In genomic region chr15:31325976-31326728, GRCh38 we compare ENCODE assay signal across 1 cellular context.
TF ChIP-seq lines count a peak whose summit lies in the region.

No MANE protein-coding gene starts in this region.

TF ChIP-seq in K562, 482 proteins besides CTCF, POLR2A, EP300 and RAD21 (continued from another document and continues in another):
- no peak for TF ChIP-seq ZNF23 (CRISPR knock-in tag; IDR thresholded peaks at IDR 0.05)
- peak in 2 of 3 experiments; percentile 83 to 96; a peak in 4 of 6 replicates for TF ChIP-seq ZBTB11 (CRISPR knock-in tag; IDR thresholded peaks at IDR 0.05)
- 0 out of 2 replicates have a peak, but pooled peaks have one; percentile 7 for TF ChIP-seq THAP12 (CRISPR knock-in tag; IDR thresholded peaks at IDR 0.05)
- TF ChIP-seq ZNF518B (CRISPR knock-in tag; IDR thresholded peaks at IDR 0.05), result no peak
- TF ChIP-seq FOS (IDR thresholded peaks at IDR 0.05; ENCODE audit: extremely low read depth, insufficient read length), result peak; percentile 48
- no peak for TF ChIP-seq IRF9 (tag; IDR thresholded peaks at IDR 0.05)
- no peak for TF ChIP-seq NELFE (IDR thresholded peaks at IDR 0.05; ENCODE audit: insufficient read depth, insufficient read length)
- TF ChIP-seq SMC3 (conservative IDR thresholded peaks at IDR 0.05; ENCODE audit: insufficient read depth, low read depth, low read length), result no peak
- peak; percentile 68; the same call in 1 of the 2 replicates for TF ChIP-seq SMAD4 (CRISPR knock-in tag; conservative IDR thresholded peaks at IDR 0.05)
- TF ChIP-seq ZBTB9 (CRISPR knock-in tag; IDR thresholded peaks at IDR 0.05), result no peak
- TF ChIP-seq GATAD2B (IDR thresholded peaks at IDR 0.05; ENCODE audit: borderline replicate concordance), result peak; percentile 50; the same call in 1 of the 2 replicates
- TF ChIP-seq JUND (IDR thresholded peaks at IDR 0.05; ENCODE audit: borderline replicate concordance, low read depth, low read length), result 0 out of 2 replicates have a peak, but pooled peaks have one; percentile 41
- no peak for TF ChIP-seq JUND (tag; IDR thresholded peaks at IDR 0.05; ENCODE audit: borderline replicate concordance, low read depth, low read length)
- TF ChIP-seq NFE2 (IDR thresholded peaks at IDR 0.05; ENCODE audit: low read depth), result 0 out of 2 replicates have a peak, but pooled peaks have one; percentile 5
- TF ChIP-seq USF2 (CRISPR knock-in tag; IDR thresholded peaks at IDR 0.05), result no peak
- peak; percentile 15; the same call in 1 of the 2 replicates for TF ChIP-seq ZFX (CRISPR knock-in tag; IDR thresholded peaks at IDR 0.05)
- peak; percentile 60 for TF ChIP-seq GABPB1 (CRISPR knock-in tag; IDR thresholded peaks at IDR 0.05)
- no peak for TF ChIP-seq ZNF316 (IDR thresholded peaks at IDR 0.05)
- TF ChIP-seq TRIM25 (IDR thresholded peaks at IDR 0.05; ENCODE audit: borderline replicate concordance), result no peak
- TF ChIP-seq PHF8 (IDR thresholded peaks at IDR 0.05; ENCODE audit: borderline replicate concordance, low read length), result peak; percentile 58; the same call in 1 of the 2 replicates
- TF ChIP-seq EP400 (IDR thresholded peaks at IDR 0.05), result peak; percentile 25; the same call in 1 of the 2 replicates
- TF ChIP-seq ZNF3 (CRISPR knock-in tag; IDR thresholded peaks at IDR 0.05), result no peak
- no peak for TF ChIP-seq SMARCB1 (IDR thresholded peaks at IDR 0.05; ENCODE audit: insufficient read length, low read depth)
- TF ChIP-seq YY1 (IDR thresholded peaks at IDR 0.05; ENCODE audit: borderline replicate concordance in 1 of 3, control insufficient read depth in 1 of 3, extremely low read depth in 1 of 3, insufficient read depth in 3 of 3, insufficient read length in 1 of 3, insufficient replicate concordance in 2 of 3, low read depth in 1 of 3, low read length in 2 of 3), result peak in 2 of 3 experiments; percentile 75 to 80
- peak; percentile 23 for TF ChIP-seq KDM5B (IDR thresholded peaks at IDR 0.05; ENCODE audit: insufficient replicate concordance, low read depth, low read length)
- no peak for TF ChIP-seq ILK (tag; IDR thresholded peaks at IDR 0.05; ENCODE audit: borderline replicate concordance, low read depth)
- TF ChIP-seq ZZZ3 (IDR thresholded peaks at IDR 0.05), result no peak
- peak; percentile 34 for TF ChIP-seq SP2 (IDR thresholded peaks at IDR 0.05; ENCODE audit: extremely low read depth, low read depth, low read length, poor library complexity, severe bottlenecking)
- no peak for TF ChIP-seq CBFA2T2 (conservative IDR thresholded peaks at IDR 0.05)
- TF ChIP-seq HNRNPL (IDR thresholded peaks at IDR 0.05; ENCODE audit: low read depth, low read length), result 0 out of 2 replicates have a peak, but pooled peaks have one; percentile 44
- no peak for TF ChIP-seq U2AF1 (optimal IDR thresholded peaks at IDR 0.05; ENCODE audit: low read depth, low read length)
- TF ChIP-seq ZBTB17 (CRISPR knock-in tag; IDR thresholded peaks at IDR 0.05), result 0 out of 2 replicates have a peak, but pooled peaks have one; percentile 45
- peak; percentile 90 for TF ChIP-seq CREM (IDR thresholded peaks at IDR 0.05; ENCODE audit: low read depth)
- peak; percentile 97 for TF ChIP-seq GMEB1 (CRISPR knock-in tag; IDR thresholded peaks at IDR 0.05)
- TF ChIP-seq CXXC5 (CRISPR knock-in tag; IDR thresholded peaks at IDR 0.05), result peak; percentile 94
- TF ChIP-seq ATF3 (IDR thresholded peaks at IDR 0.05), result no peak
- TF ChIP-seq ATF3 (CRISPR knock-in tag; conservative IDR thresholded peaks at IDR 0.05), result no peak
- peak; percentile 63 for TF ChIP-seq RB1 (IDR thresholded peaks at IDR 0.05; ENCODE audit: low read depth)
- peak; percentile 74 for TF ChIP-seq CREB1 (IDR thresholded peaks at IDR 0.05)
- peak; percentile 83 for TF ChIP-seq CREB1 (CRISPR knock-in tag; IDR thresholded peaks at IDR 0.05)
- 0 out of 4 replicates have a peak, but pooled peaks of 1 of the 2 experiments have one; percentile 15 for TF ChIP-seq TRIM24 (IDR thresholded peaks at IDR 0.05)
- TF ChIP-seq GABPA (tag; conservative IDR thresholded peaks at IDR 0.05; ENCODE audit: low read depth), result peak; percentile 74
- no peak for TF ChIP-seq FOXM1 (IDR thresholded peaks at IDR 0.05; ENCODE audit: low read depth)
- TF ChIP-seq FOXM1 (CRISPR knock-in tag; IDR thresholded peaks at IDR 0.05; ENCODE audit: low read depth), result peak; percentile 27; the same call in 1 of the 2 replicates
- peak; percentile 40; the same call in 1 of the 2 replicates for TF ChIP-seq HCFC1 (IDR thresholded peaks at IDR 0.05; ENCODE audit: low read depth, low read length)
- TF ChIP-seq TFAM (CRISPR knock-in tag; conservative IDR thresholded peaks at IDR 0.05), result no peak
- peak; percentile 23 for TF ChIP-seq SAP30 (IDR thresholded peaks at IDR 0.05; ENCODE audit: borderline replicate concordance, insufficient read depth, low read depth, low read length, poor library complexity, severe bottlenecking)
